ENCODE assay signal across 1 cellular context in the genomic region with DNA sequence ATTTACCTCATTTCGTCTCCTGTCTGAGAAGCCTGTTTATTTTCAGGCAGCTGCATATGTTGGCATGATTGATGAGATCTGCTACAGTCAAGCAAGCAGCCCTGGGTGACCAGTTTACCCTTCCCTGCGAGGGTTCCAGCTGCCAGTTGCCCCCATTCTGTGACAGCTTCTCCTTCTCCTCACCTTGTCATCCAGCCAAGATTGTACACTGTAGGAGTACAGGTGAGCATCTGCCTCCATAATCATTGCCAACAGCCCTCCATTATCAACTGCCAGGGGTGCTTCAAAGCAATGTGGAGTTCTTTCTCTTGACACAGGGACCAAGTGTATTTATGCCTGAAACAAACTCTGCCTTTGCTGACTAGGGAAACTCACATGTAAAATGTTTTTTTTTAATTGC.
TF ChIP-seq lines count a peak whose summit lies in the region.

No MANE protein-coding gene starts in this region.

TF ChIP-seq in H1, 55 proteins besides CTCF, POLR2A, EP300 and RAD21:
- TF ChIP-seq SIRT6 (IDR thresholded peaks at IDR 0.05; ENCODE audit: low read length) (no peak), NANOG (IDR thresholded peaks at IDR 0.05; ENCODE audit: insufficient read depth, low read depth, low read length, poor library complexity, severe bottlenecking) (no peak), JUN (IDR thresholded peaks at IDR 0.05; ENCODE audit: low read depth, low read length) (no peak), POLR2AphosphoS5 (IDR thresholded peaks at IDR 0.05; ENCODE audit: low read depth, low read length) (no peak), EGR1 (IDR thresholded peaks at IDR 0.05; ENCODE audit: borderline replicate concordance, low read depth, low read length) (no peak)
